In genomic region chr12:49866859-49867579, GRCh38 we compare ENCODE assay signal across 8 cellular contexts.
A peak's percentile ranks its signal among the peaks of the same experiment; 100 is the strongest.
DNase-seq lines count a peak whose midpoint lies in the region; ATAC-seq and TF ChIP-seq lines count a peak whose summit lies in the region.

No MANE protein-coding gene starts in this region.

- H3K27me3 ChIP-seq in WERI-Rb-1 (ENCODE audit: insufficient read depth, low read depth, severe bottlenecking), result no peaks in the 10 kb centered on the region

- peak overlapping the region; percentile 2; the same call in 1 of the 2 replicates for H3K27ac ChIP-seq in WERI-Rb-1

- peak; percentile 93 for TF ChIP-seq CTCF in WERI-Rb-1 (IDR thresholded peaks at IDR 0.05; ENCODE audit: low read depth, low read length)

- in situ Hi-C loops in T47D (cut with HindIII; ENCODE audit: low pct_unique_long_range_greater_than_20kb, low sequenced_read_pairs), result no loop called here

- H3K9me3 ChIP-seq in WERI-Rb-1 (ENCODE audit: severe bottlenecking), result no peaks in the 10 kb centered on the region

- DNase-seq in NCI-H187 (lab: John Stamatoyannopoulos, UW) (peak; percentile 44 to 64), NCI-H187 treated with DMSO at 0.1 percent for 48 hours (lab: John Stamatoyannopoulos, UW) (no peak), NCI-H1092 treated with DMSO at 0.1 percent for 48 hours (lab: John Stamatoyannopoulos, UW) (peak; percentile 42), WERI-Rb-1 (peak; percentile 80), T47D (ENCODE audit: low read depth in 1 of 2, low spot score in 1 of 2) (peak; percentile 85 to 87), islet precursor cell (peak; percentile 91)
- peak; percentile 64 to 66 for DNase-seq in stimulated activated CD4-positive, alpha-beta T cell treated with anti-CD3 and anti-CD28 coated beads, Interleukin-1b, Interleukin-23, amount 100 ng/mL, for 4 hours (ENCODE audit: low read depth in 2 of 2)

- H3K36me3 ChIP-seq in WERI-Rb-1, result no peaks in the 10 kb centered on the region

- H3K4me3 ChIP-seq in WERI-Rb-1 (ENCODE audit: low read depth, low read length), result no peak overlapping the region

- ATAC-seq in GM21737 (IDR thresholded peaks at IDR 0.05; ENCODE audit: unreplicated experiment), result no peak
